28 cellular contexts compared by ENCODE assay signal in genomic region chr4:189301692-189302091, GRCh38.
"Had no signal": no experiment of that assay in that cellular context is flagged by ENCODE, and none has a peak within 500 bp of the region (broad histone marks: within the 10 kb centered on the region; RNA-seq: fewer than 3 reads in every experiment).

No MANE protein-coding gene starts in this region.

- H2AFZ ChIP-seq: neural progenitor cell had no signal

- ATAC-seq: left colon; left lung; lower lobe of right lung; natural killer cell; right cardiac atrium; sciatic nerve; stimulated activated effector memory CD8-positive, alpha-beta T cell treated with anti-CD3 and anti-CD28 coated beads, Interleukin-12 subunit alpha, Interleukin-12 subunit beta, amount 100 ng/mL, for 72 hours; upper lobe of right lung had no signal

- H3K36me3 Mint-ChIP-seq: mesothelial cell of epicardium; naive B cell; neural progenitor cell; stimulated activated effector memory CD8-positive, alpha-beta T cell treated with anti-CD3 and anti-CD28 coated beads, Interleukin-12 subunit alpha, Interleukin-12 subunit beta, amount 100 ng/mL, for 72 hours had no signal

- H3K9me3 ChIP-seq: left lung, lower lobe of right lung, ovary, suprapubic skin, thoracic aorta, tibial artery, upper lobe of right lung had no signal

- H3K9ac ChIP-seq: neural progenitor cell had no signal

- H3K4me3 Mint-ChIP-seq: immature natural killer cell; mesothelial cell of epicardium; naive B cell; natural killer cell; nephron progenitor cell; neural progenitor cell; stimulated activated effector memory CD8-positive, alpha-beta T cell treated with anti-CD3 and anti-CD28 coated beads, Interleukin-12 subunit alpha, Interleukin-12 subunit beta, amount 100 ng/mL, for 72 hours; stimulated activated naive CD8-positive, alpha-beta T cell treated with anti-CD3 and anti-CD28 coated beads, Interleukin-15, Interleukin-2, amounts not matched to agents 100 ng/mL and 50 ng/mL, for 24 hours had no signal

- H3K4me1 Mint-ChIP-seq: immature natural killer cell; mesothelial cell of epicardium; naive B cell; natural killer cell; nephron progenitor cell; neural progenitor cell; stimulated activated effector memory CD8-positive, alpha-beta T cell treated with anti-CD3 and anti-CD28 coated beads, Interleukin-12 subunit alpha, Interleukin-12 subunit beta, amount 100 ng/mL, for 72 hours had no signal

- H3K27me3 Mint-ChIP-seq: naive B cell; progenitor cell of endocrine pancreas; stimulated activated naive CD8-positive, alpha-beta T cell treated with anti-CD3 and anti-CD28 coated beads, Interleukin-15, Interleukin-2, amounts not matched to agents 100 ng/mL and 50 ng/mL, for 24 hours had no signal

- H3K27ac ChIP-seq: left lung, lower lobe of right lung, neural progenitor cell, ovary, skin epidermis, suprapubic skin, thoracic aorta, tibial artery, upper lobe of right lung had no signal

- H3K36me3 ChIP-seq: left lung, lower lobe of right lung, neural progenitor cell, ovary, suprapubic skin, thoracic aorta, tibial artery, upper lobe of right lung had no signal

- H3K4me3 ChIP-seq: left lung, lower lobe of right lung, neural progenitor cell, ovary, skin epidermis, suprapubic skin, thoracic aorta, tibial artery, upper lobe of right lung had no signal

- H3K27me3 ChIP-seq: left lung, neural progenitor cell, ovary, suprapubic skin, tibial artery, upper lobe of right lung had no signal

- H3K4me2 ChIP-seq: neural progenitor cell had no signal

- H3K27ac Mint-ChIP-seq: immature natural killer cell; mesothelial cell of epicardium; naive B cell; natural killer cell; nephron progenitor cell; neural progenitor cell; progenitor cell of endocrine pancreas; stimulated activated effector memory CD8-positive, alpha-beta T cell treated with anti-CD3 and anti-CD28 coated beads, Interleukin-12 subunit alpha, Interleukin-12 subunit beta, amount 100 ng/mL, for 72 hours; stimulated activated naive CD8-positive, alpha-beta T cell treated with anti-CD3 and anti-CD28 coated beads, Interleukin-15, Interleukin-2, amounts not matched to agents 100 ng/mL and 50 ng/mL, for 24 hours had no signal

- DNase-seq: hypothalamus; immature natural killer cell; kidney; left colon; left lung; lower lobe of right lung; mammary epithelial cell; mesendoderm; naive B cell; natural killer cell; nephron progenitor cell; ovary; retina; right cardiac atrium; stimulated activated CD4-positive, alpha-beta T cell treated with anti-CD3 and anti-CD28 coated beads, Interleukin-4, amount 100 ng/mL, for 24 hours; stimulated activated naive CD4-positive, alpha-beta T cell; tibial artery; trophoblast cell; upper lobe of right lung had no signal

- H3K4me1 ChIP-seq: left lung, lower lobe of right lung, neural progenitor cell, tibial artery, upper lobe of right lung had no signal
